Comparison of ENCODE assay signal across 1 cellular context in the genomic region with DNA sequence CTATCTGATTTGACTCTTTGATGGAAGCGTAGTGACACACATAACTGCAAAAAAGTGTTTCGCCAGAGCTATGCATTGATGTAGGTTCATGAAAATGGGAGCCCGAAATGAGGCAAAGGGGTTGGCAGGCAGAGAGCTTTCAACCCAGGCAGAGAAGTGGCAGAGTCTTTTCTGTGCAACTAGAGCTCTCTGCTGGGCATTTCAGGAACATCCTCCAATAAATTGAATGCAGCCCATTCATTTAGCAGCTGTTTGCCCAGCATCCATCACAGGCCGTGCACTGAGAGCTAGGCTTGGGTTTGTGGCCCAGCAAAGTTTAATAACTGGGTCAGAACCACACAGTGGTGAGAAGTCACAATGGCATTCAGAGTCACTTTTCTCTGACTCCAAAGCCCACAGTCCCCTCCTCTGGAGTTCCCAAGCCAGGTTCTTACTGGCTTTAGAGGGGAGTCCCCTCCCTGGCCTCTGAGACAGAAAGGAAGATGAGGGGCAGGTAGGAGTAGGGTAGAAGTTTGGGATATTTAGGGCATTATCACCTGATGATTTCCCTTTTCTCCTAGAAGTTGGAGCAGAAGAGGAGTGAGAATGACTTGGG.
TF ChIP-seq lines count a peak whose summit lies in the region.

No MANE protein-coding gene starts in this region.

TF ChIP-seq in HepG2, 621 proteins besides CTCF, POLR2A, EP300 and RAD21 (continued from another document):
- TF ChIP-seq, protein P1, sequence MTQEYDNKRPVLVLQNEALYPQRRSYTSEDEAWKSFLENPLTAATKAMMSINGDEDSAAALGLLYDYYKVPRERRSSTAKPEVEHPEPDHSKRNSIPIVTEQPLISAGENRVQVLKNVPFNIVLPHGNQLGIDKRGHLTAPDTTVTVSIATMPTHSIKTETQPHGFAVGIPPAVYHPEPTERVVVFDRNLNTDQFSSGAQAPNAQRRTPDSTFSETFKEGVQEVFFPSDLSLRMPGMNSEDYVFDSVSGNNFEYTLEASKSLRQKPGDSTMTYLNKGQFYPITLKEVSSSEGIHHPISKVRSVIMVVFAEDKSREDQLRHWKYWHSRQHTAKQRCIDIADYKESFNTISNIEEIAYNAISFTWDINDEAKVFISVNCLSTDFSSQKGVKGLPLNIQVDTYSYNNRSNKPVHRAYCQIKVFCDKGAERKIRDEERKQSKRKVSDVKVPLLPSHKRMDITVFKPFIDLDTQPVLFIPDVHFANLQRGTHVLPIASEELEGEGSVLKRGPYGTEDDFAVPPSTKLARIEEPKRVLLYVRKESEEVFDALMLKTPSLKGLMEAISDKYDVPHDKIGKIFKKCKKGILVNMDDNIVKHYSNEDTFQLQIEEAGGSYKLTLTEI (CRISPR knock-in tag; conservative IDR thresholded peaks at IDR 0.05), result no peak
- TF ChIP-seq MAZ (IDR thresholded peaks at IDR 0.05; ENCODE audit: borderline replicate concordance, low read depth, low read length) (no peak), MAZ (CRISPR knock-in tag; IDR thresholded peaks at IDR 0.05; ENCODE audit: low read depth) (no peak), STAG1 (CRISPR knock-in tag; IDR thresholded peaks at IDR 0.05) (peak; percentile 80), RELA (CRISPR knock-in tag; IDR thresholded peaks at IDR 0.05) (no peak), ZNF747 (CRISPR knock-in tag; IDR thresholded peaks at IDR 0.05; ENCODE audit: borderline replicate concordance) (no peak), ZNF235 (CRISPR knock-in tag; IDR thresholded peaks at IDR 0.05; ENCODE audit: borderline replicate concordance) (no peak), ZFAT (CRISPR knock-in tag; conservative IDR thresholded peaks at IDR 0.05) (no peak), SMC3 (IDR thresholded peaks at IDR 0.05; ENCODE audit: low read length) (peak; percentile 76), ZKSCAN1 (IDR thresholded peaks at IDR 0.05; ENCODE audit: low read length) (no peak), ZNF441 (CRISPR knock-in tag; IDR thresholded peaks at IDR 0.05; ENCODE audit: borderline replicate concordance) (no peak), ZNF749 (CRISPR knock-in tag; IDR thresholded peaks at IDR 0.05; ENCODE audit: borderline replicate concordance) (no peak), NFKBIZ (CRISPR knock-in tag; IDR thresholded peaks at IDR 0.05) (no peak), ZNF552 (CRISPR knock-in tag; IDR thresholded peaks at IDR 0.05; ENCODE audit: borderline replicate concordance) (no peak), FOXJ3 (CRISPR knock-in tag; IDR thresholded peaks at IDR 0.05; ENCODE audit: borderline replicate concordance) (no peak), TOE1 (CRISPR knock-in tag; IDR thresholded peaks at IDR 0.05) (no peak), ZSCAN20 (CRISPR knock-in tag; IDR thresholded peaks at IDR 0.05; ENCODE audit: borderline replicate concordance) (no peak), HNRNPUL1 (IDR thresholded peaks at IDR 0.05; ENCODE audit: low read depth, low read length) (no peak), KLF9 (CRISPR knock-in tag; IDR thresholded peaks at IDR 0.05; ENCODE audit: low read depth) (no peak), KDM2A (CRISPR knock-in tag; IDR thresholded peaks at IDR 0.05; ENCODE audit: borderline replicate concordance, low read depth) (no peak)
- TF ChIP-seq, protein P2, sequence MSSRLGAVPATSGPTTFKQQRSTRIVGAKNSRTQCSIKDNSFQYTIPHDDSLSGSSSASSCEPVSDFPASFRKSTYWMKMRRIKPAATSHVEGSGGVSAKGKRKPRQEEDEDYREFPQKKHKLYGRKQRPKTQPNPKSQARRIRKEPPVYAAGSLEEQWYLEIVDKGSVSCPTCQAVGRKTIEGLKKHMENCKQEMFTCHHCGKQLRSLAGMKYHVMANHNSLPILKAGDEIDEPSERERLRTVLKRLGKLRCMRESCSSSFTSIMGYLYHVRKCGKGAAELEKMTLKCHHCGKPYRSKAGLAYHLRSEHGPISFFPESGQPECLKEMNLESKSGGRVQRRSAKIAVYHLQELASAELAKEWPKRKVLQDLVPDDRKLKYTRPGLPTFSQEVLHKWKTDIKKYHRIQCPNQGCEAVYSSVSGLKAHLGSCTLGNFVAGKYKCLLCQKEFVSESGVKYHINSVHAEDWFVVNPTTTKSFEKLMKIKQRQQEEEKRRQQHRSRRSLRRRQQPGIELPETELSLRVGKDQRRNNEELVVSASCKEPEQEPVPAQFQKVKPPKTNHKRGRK (CRISPR knock-in tag; IDR thresholded peaks at IDR 0.05), result no peak
- TF ChIP-seq, protein P3, sequence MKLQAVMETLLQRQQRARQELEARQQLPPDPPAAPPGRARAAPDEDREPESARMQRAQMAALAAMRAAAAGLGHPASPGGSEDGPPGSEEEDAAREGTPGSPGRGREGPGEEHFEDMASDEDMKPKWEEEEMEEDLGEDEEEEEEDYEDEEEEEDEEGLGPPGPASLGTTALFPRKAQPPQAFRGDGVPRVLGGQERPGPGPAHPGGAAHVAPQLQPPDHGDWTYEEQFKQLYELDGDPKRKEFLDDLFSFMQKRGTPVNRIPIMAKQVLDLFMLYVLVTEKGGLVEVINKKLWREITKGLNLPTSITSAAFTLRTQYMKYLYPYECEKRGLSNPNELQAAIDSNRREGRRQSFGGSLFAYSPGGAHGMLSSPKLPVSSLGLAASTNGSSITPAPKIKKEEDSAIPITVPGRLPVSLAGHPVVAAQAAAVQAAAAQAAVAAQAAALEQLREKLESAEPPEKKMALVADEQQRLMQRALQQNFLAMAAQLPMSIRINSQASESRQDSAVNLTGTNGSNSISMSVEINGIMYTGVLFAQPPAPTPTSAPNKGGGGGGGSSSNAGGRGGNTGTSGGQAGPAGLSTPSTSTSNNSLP (IDR thresholded peaks at IDR 0.05; ENCODE audit: low read depth, low read length), result peak; percentile 53; the same call in 1 of the 2 replicates
- TF ChIP-seq, protein P4, sequence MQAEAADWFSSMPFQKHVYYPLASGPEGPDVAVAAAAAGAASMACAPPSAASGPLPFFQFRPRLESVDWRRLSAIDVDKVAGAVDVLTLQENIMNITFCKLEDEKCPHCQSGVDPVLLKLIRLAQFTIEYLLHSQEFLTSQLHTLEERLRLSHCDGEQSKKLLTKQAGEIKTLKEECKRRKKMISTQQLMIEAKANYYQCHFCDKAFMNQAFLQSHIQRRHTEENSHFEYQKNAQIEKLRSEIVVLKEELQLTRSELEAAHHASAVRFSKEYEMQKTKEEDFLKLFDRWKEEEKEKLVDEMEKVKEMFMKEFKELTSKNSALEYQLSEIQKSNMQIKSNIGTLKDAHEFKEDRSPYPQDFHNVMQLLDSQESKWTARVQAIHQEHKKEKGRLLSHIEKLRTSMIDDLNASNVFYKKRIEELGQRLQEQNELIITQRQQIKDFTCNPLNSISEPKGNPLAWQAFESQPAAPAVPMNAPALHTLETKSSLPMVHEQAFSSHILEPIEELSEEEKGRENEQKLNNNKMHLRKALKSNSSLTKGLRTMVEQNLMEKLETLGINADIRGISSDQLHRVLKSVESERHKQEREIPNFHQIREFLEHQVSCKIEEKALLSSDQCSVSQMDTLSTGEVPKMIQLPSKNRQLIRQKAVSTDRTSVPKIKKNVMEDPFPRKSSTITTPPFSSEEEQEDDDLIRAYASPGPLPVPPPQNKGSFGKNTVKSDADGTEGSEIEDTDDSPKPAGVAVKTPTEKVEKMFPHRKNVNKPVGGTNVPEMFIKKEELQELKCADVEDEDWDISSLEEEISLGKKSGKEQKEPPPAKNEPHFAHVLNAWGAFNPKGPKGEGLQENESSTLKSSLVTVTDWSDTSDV (CRISPR knock-in tag; IDR thresholded peaks at IDR 0.05), result no peak
- TF ChIP-seq, protein P5, sequence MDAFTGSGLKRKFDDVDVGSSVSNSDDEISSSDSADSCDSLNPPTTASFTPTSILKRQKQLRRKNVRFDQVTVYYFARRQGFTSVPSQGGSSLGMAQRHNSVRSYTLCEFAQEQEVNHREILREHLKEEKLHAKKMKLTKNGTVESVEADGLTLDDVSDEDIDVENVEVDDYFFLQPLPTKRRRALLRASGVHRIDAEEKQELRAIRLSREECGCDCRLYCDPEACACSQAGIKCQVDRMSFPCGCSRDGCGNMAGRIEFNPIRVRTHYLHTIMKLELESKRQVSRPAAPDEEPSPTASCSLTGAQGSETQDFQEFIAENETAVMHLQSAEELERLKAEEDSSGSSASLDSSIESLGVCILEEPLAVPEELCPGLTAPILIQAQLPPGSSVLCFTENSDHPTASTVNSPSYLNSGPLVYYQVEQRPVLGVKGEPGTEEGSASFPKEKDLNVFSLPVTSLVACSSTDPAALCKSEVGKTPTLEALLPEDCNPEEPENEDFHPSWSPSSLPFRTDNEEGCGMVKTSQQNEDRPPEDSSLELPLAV (CRISPR knock-in tag; conservative IDR thresholded peaks at IDR 0.05; ENCODE audit: low read depth), result no peak
- TF ChIP-seq, protein P6, sequence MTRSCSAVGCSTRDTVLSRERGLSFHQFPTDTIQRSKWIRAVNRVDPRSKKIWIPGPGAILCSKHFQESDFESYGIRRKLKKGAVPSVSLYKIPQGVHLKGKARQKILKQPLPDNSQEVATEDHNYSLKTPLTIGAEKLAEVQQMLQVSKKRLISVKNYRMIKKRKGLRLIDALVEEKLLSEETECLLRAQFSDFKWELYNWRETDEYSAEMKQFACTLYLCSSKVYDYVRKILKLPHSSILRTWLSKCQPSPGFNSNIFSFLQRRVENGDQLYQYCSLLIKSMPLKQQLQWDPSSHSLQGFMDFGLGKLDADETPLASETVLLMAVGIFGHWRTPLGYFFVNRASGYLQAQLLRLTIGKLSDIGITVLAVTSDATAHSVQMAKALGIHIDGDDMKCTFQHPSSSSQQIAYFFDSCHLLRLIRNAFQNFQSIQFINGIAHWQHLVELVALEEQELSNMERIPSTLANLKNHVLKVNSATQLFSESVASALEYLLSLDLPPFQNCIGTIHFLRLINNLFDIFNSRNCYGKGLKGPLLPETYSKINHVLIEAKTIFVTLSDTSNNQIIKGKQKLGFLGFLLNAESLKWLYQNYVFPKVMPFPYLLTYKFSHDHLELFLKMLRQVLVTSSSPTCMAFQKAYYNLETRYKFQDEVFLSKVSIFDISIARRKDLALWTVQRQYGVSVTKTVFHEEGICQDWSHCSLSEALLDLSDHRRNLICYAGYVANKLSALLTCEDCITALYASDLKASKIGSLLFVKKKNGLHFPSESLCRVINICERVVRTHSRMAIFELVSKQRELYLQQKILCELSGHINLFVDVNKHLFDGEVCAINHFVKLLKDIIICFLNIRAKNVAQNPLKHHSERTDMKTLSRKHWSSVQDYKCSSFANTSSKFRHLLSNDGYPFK (CRISPR knock-in tag; IDR thresholded peaks at IDR 0.05; ENCODE audit: borderline replicate concordance), result 0 out of 2 replicates have a peak, but pooled peaks have one; percentile 28
- TF ChIP-seq, protein P7, sequence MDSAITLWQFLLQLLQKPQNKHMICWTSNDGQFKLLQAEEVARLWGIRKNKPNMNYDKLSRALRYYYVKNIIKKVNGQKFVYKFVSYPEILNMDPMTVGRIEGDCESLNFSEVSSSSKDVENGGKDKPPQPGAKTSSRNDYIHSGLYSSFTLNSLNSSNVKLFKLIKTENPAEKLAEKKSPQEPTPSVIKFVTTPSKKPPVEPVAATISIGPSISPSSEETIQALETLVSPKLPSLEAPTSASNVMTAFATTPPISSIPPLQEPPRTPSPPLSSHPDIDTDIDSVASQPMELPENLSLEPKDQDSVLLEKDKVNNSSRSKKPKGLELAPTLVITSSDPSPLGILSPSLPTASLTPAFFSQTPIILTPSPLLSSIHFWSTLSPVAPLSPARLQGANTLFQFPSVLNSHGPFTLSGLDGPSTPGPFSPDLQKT (CRISPR knock-in tag; IDR thresholded peaks at IDR 0.05; ENCODE audit: borderline replicate concordance), result no peak
- TF ChIP-seq, protein P8, sequence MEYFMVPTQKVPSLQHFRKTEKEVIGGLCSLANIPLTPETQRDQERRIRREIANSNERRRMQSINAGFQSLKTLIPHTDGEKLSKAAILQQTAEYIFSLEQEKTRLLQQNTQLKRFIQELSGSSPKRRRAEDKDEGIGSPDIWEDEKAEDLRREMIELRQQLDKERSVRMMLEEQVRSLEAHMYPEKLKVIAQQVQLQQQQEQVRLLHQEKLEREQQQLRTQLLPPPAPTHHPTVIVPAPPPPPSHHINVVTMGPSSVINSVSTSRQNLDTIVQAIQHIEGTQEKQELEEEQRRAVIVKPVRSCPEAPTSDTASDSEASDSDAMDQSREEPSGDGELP (IDR thresholded peaks at IDR 0.05; ENCODE audit: borderline replicate concordance, low read depth), result 0 out of 2 replicates have a peak, but pooled peaks have one; percentile 37
- TF ChIP-seq, protein P9, sequence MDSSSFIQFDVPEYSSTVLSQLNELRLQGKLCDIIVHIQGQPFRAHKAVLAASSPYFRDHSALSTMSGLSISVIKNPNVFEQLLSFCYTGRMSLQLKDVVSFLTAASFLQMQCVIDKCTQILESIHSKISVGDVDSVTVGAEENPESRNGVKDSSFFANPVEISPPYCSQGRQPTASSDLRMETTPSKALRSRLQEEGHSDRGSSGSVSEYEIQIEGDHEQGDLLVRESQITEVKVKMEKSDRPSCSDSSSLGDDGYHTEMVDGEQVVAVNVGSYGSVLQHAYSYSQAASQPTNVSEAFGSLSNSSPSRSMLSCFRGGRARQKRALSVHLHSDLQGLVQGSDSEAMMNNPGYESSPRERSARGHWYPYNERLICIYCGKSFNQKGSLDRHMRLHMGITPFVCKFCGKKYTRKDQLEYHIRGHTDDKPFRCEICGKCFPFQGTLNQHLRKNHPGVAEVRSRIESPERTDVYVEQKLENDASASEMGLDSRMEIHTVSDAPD (CRISPR knock-in tag; IDR thresholded peaks at IDR 0.05), result no peak
